Comparison of ENCODE assay signal across 14 cellular contexts in genomic region chr6:136236491-136237293, GRCh38. TPM values are rescaled to one million over a fixed set of nuclear protein-coding genes. Genes with fewer than 3 reads are reported as not detected.
DNase-seq lines count a peak whose midpoint lies in the region; ATAC-seq, FAIRE-seq and TF ChIP-seq lines count a peak whose summit lies in the region.
"Had no signal": no experiment of that assay in that cellular context is flagged by ENCODE, and none has a peak within 500 bp of the region (broad histone marks: within the 10 kb centered on the region; RNA-seq: fewer than 3 reads in every experiment).

No MANE protein-coding gene starts in this region.

- TF ChIP-seq POLR2A in ovary (IDR thresholded peaks at IDR 0.05): no peak

- intact Hi-C loops in ovary (cut with DNase I): no loop called here

- H4K20me1 ChIP-seq in smooth muscle cell (ENCODE audit: low read depth): no peaks in the 10 kb centered on the region

- H3K27ac ChIP-seq in smooth muscle cell (ENCODE audit: low read depth) (peak overlapping the region; percentile 6), ovary (no peak overlapping the region)
- H3K27ac ChIP-seq: brain microvascular endothelial cell, SJCRH30, VCaP had no signal

- H3K4me3 Mint-ChIP-seq in activated naive CD8-positive, alpha-beta T cell: no peak overlapping the region
- H3K4me3 Mint-ChIP-seq in activated naive CD8-positive, alpha-beta T cell treated with anti-CD3 and anti-CD28 coated beads, Interleukin-2, amount 50 U/mL, for 24 hours: no peak overlapping the region

- no peak for ATAC-seq in activated naive CD8-positive, alpha-beta T cell treated with anti-CD3 and anti-CD28 coated beads, Interleukin-2, amount 50 U/mL, for 24 hours
- ATAC-seq in GM21515 (IDR thresholded peaks at IDR 0.05; ENCODE audit: unreplicated experiment): no peak

- peak overlapping the region; percentile 19 for H3K27ac Mint-ChIP-seq in activated naive CD8-positive, alpha-beta T cell
- no peak overlapping the region for H3K27ac Mint-ChIP-seq in activated naive CD8-positive, alpha-beta T cell treated with anti-CD3 and anti-CD28 coated beads, Interleukin-2, amount 50 U/mL, for 24 hours

- H3K9me3 ChIP-seq in smooth muscle cell (replicated peaks; ENCODE audit: low read depth): no peaks in the 10 kb centered on the region
- no peaks in the 10 kb centered on the region for H3K9me3 ChIP-seq in ovary
- H3K9me3 ChIP-seq: SJCRH30 had no signal

- H3K36me3 ChIP-seq in bronchial epithelial cell (ENCODE audit: control insufficient read depth, insufficient read depth, low read length) (no peaks in the 10 kb centered on the region), smooth muscle cell (ENCODE audit: low read depth) (no peaks in the 10 kb centered on the region), ovary (no peaks in the 10 kb centered on the region)
- H3K36me3 ChIP-seq: brain microvascular endothelial cell had no signal

- no peak for DNase-seq in activated naive CD8-positive, alpha-beta T cell treated with anti-CD3 and anti-CD28 coated beads, Interleukin-2, amount 50 U/mL, for 24 hours
- DNase-seq in Kasumi-1 (lab: John Stamatoyannopoulos, UW): peak; percentile 59 to 63
- DNase-seq in bronchial epithelial cell (ENCODE audit: low read depth): no peak
- no peak for DNase-seq in smooth muscle cell (lab: John Stamatoyannopoulos, UW; ENCODE audit: unreplicated experiment)
- no peak for DNase-seq in midbrain (lab: John Stamatoyannopoulos, UW)
- no peak for DNase-seq in ovary
- DNase-seq: activated naive CD4-positive, alpha-beta T cell; brain microvascular endothelial cell; NCI-H187 treated with DMSO at 0.1 percent for 48 hours; NCI-H446; SJCRH30 had no signal

- 37% methylated on average over 9 of the region's 9 CpGs for WGBS in smooth muscle cell (ENCODE audit: low lambda C conversion rate)
- WGBS in ovary, 3 donors: 75 to 81% (median 81%) methylated on average over 9 of the region's 9 CpGs

- peak; percentile 83 for FAIRE-seq in bronchial epithelial cell (lab: Jason Lieb, UNC)

- H3K9ac ChIP-seq in smooth muscle cell (ENCODE audit: low read depth): no peak overlapping the region

- no peaks in the 10 kb centered on the region for H3K27me3 ChIP-seq in bronchial epithelial cell (ENCODE audit: control insufficient read depth, insufficient read depth, low read length)
- H3K27me3 ChIP-seq in smooth muscle cell (ENCODE audit: low read depth): no peaks in the 10 kb centered on the region
- no peaks in the 10 kb centered on the region for H3K27me3 ChIP-seq in ovary
- H3K27me3 ChIP-seq: brain microvascular endothelial cell, SJCRH30 had no signal

- no peak for TF ChIP-seq EP300 in ovary (IDR thresholded peaks at IDR 0.05)

- H3K36me3 Mint-ChIP-seq in activated naive CD8-positive, alpha-beta T cell: peaks cover 28% of the 10 kb centered on the region
- H3K36me3 Mint-ChIP-seq in activated naive CD8-positive, alpha-beta T cell treated with anti-CD3 and anti-CD28 coated beads, Interleukin-2, amount 50 U/mL, for 24 hours (ENCODE audit: low read depth): peaks cover 52% of the 10 kb centered on the region

- TF ChIP-seq CTCF in bronchial epithelial cell (IDR thresholded peaks at IDR 0.05; ENCODE audit: insufficient read depth, low read length, severe bottlenecking): no peak
- no peak for TF ChIP-seq CTCF in smooth muscle cell (IDR thresholded peaks at IDR 0.05; ENCODE audit: borderline replicate concordance, insufficient read depth, poor library complexity, severe bottlenecking)
- TF ChIP-seq CTCF in ovary (IDR thresholded peaks at IDR 0.05): no peak

- H3K9me3 Mint-ChIP-seq in activated naive CD8-positive, alpha-beta T cell (ENCODE audit: low read depth): no peaks in the 10 kb centered on the region
- no peaks in the 10 kb centered on the region for H3K9me3 Mint-ChIP-seq in activated naive CD8-positive, alpha-beta T cell treated with anti-CD3 and anti-CD28 coated beads, Interleukin-2, amount 50 U/mL, for 24 hours

- H3K4me3 ChIP-seq in bronchial epithelial cell (ENCODE audit: low read depth, low read length) (no peak overlapping the region), smooth muscle cell (no peak overlapping the region), ovary (no peak overlapping the region)
- H3K4me3 ChIP-seq: SJCRH30 had no signal

- no peaks in the 10 kb centered on the region for H3K79me2 ChIP-seq in smooth muscle cell (ENCODE audit: low read depth)

- H3K4me1 Mint-ChIP-seq in activated naive CD8-positive, alpha-beta T cell (ENCODE audit: low read depth): peaks cover 10% of the 10 kb centered on the region
- H3K4me1 Mint-ChIP-seq in activated naive CD8-positive, alpha-beta T cell treated with anti-CD3 and anti-CD28 coated beads, Interleukin-2, amount 50 U/mL, for 24 hours: peaks cover 5% of the 10 kb centered on the region

- peak overlapping the region; percentile 62 for H3K4me2 ChIP-seq in smooth muscle cell

- H2AFZ ChIP-seq in smooth muscle cell (ENCODE audit: low read depth): no peak overlapping the region

- H3K4me1 ChIP-seq in smooth muscle cell (ENCODE audit: low read depth): no peaks in the 10 kb centered on the region
- no peaks in the 10 kb centered on the region for H3K4me1 ChIP-seq in ovary (ENCODE audit: insufficient read depth)
- H3K4me1 ChIP-seq: SJCRH30 had no signal

- H3F3A ChIP-seq in smooth muscle cell (ENCODE audit: low read depth): peaks cover 9% of the 10 kb centered on the region

- H3K27me3 Mint-ChIP-seq in activated naive CD8-positive, alpha-beta T cell: no peaks in the 10 kb centered on the region
- H3K27me3 Mint-ChIP-seq in activated naive CD8-positive, alpha-beta T cell treated with anti-CD3 and anti-CD28 coated beads, Interleukin-2, amount 50 U/mL, for 24 hours: no peaks in the 10 kb centered on the region

RNA-seq across cellular contexts. Expression of gene MTFR2, which starts 13.4 kb away (rescaled TPM):
- total RNA-seq in bronchial epithelial cell: 0.51 and 0.79 TPM in 2 replicates
- 10.9 and 12.4 TPM in 2 replicates for total RNA-seq in smooth muscle cell
- 1.4 and 2.7 TPM in 2 replicates for polyA plus RNA-seq in smooth muscle cell
- under 1 TPM in 4 of 7 donors, not detected in 3; 0.25 to 0.60 (median 0.43) TPM for total RNA-seq in ovary
- polyA plus RNA-seq in ovary: under 1 TPM; 0.35 to 0.75 TPM

RNA-seq across cellular contexts. Expression of gene BCLAF1, which starts 53.0 kb away (rescaled TPM):
- total RNA-seq in bronchial epithelial cell: 50.3 and 71.6 TPM in 2 replicates
- total RNA-seq in smooth muscle cell: 151 and 193 TPM in 2 replicates
- polyA plus RNA-seq in smooth muscle cell: 61.1 and 68.2 TPM in 2 replicates
- total RNA-seq in ovary: 100 to 1,000 TPM; 108 to 184 (median 168) TPM
- 100 to 1,000 TPM in 1 of 2 donors, 10 to 100 TPM in 1; 41.0 to 113 TPM for polyA plus RNA-seq in ovary

Comparison
In these comparisons a context has a peak if more than half of its experiments do, and no peak if none do; other contexts are left out.
1. DNase-seq: peak in Kasumi-1 (2 of 2); none in activated naive CD8-positive, alpha-beta T cell treated with anti-CD3 and anti-CD28 coated beads, Interleukin-2, amount 50 U/mL, for 24 hours (single experiment), bronchial epithelial cell (single experiment), smooth muscle cell (single experiment), midbrain (single experiment) and ovary (0 of 5).